11 cellular contexts compared by ENCODE assay signal in genomic region chr2:239240480-239240881, GRCh38.
DNase-seq lines count a peak whose midpoint lies in the region; ATAC-seq and TF ChIP-seq lines count a peak whose summit lies in the region.
"Had no signal": no experiment of that assay in that cellular context is flagged by ENCODE, and none has a peak within 500 bp of the region (broad histone marks: within the 10 kb centered on the region; RNA-seq: fewer than 3 reads in every experiment).

No MANE protein-coding gene starts in this region.

- no peaks in the 10 kb centered on the region for H3K36me3 ChIP-seq in GM23248 (ENCODE audit: low read depth)

- in situ Hi-C loops in GM23248 (cut with MboI): no loop called here

- H2AFZ ChIP-seq in GM23248: no peak overlapping the region

- 67% methylated on average over 13 to 14 of the region's 14 CpGs for WGBS in GM23248 (ENCODE audit: low coverage in 1 of 2, low lambda C conversion rate in 2 of 2, missing lambda C conversion rate in 2 of 2), 2 experiments

- H3K9me2 ChIP-seq in GM23248 (ENCODE audit: insufficient read depth): no peaks in the 10 kb centered on the region

- H3K27me3 Mint-ChIP-seq in T-helper 17 cell (no peaks in the 10 kb centered on the region), glutamatergic neuron (ENCODE audit: unreplicated experiment) (peaks cover 9% of the 10 kb centered on the region)

- H4K20me1 ChIP-seq in GM23248 (ENCODE audit: insufficient read depth): no peaks in the 10 kb centered on the region

- no peak overlapping the region for H3K4me2 ChIP-seq in GM23248 (ENCODE audit: unreplicated experiment)

- no peaks in the 10 kb centered on the region for H3K36me3 Mint-ChIP-seq in T-helper 17 cell (ENCODE audit: low read depth)
- no peaks in the 10 kb centered on the region for H3K36me3 Mint-ChIP-seq in glutamatergic neuron (ENCODE audit: unreplicated experiment)

- DNase-seq in COLO668 (lab: John Stamatoyannopoulos, UW; ENCODE audit: unreplicated experiment): peak; percentile 31
- DNase-seq in T-helper 17 cell: no peak
- no peak for DNase-seq in glutamatergic neuron
- DNase-seq in nucleus accumbens (lab: John Stamatoyannopoulos, UW): peak in 43 of 56 donors; percentile 35 to 85 (median 66)
- DNase-seq in mucosa of gallbladder (ENCODE audit: low spot score): no peak
- no peak for DNase-seq in GM23248
- DNase-seq in UCSD-AML1 (lab: John Stamatoyannopoulos, UW; ENCODE audit: unreplicated experiment): no peak
- DNase-seq: activated T-cell treated with anti-CD3 and anti-CD28 coated beads, Interleukin-2, amount 50 U/mL, for 48 hours; NCI-H187 treated with DMSO at 0.1 percent for 48 hours; stimulated activated CD4-positive, alpha-beta T cell treated with anti-CD3 and anti-CD28 coated beads, Interleukin-15, amount 100 ng/mL, for 24 hours had no signal

- no peak overlapping the region for H3K27ac ChIP-seq in GM23248

- H3K27me3 ChIP-seq in GM23248 (replicated peaks; ENCODE audit: insufficient read depth): no peaks in the 10 kb centered on the region

- H3K9me3 ChIP-seq in T-helper 17 cell (ENCODE audit: control insufficient read depth, low read length, poor library complexity, severe bottlenecking) (no peaks in the 10 kb centered on the region), GM23248 (ENCODE audit: low read depth) (no peaks in the 10 kb centered on the region)

- H3K27ac Mint-ChIP-seq in T-helper 17 cell (peak overlapping the region; percentile 56), glutamatergic neuron (ENCODE audit: unreplicated experiment) (peak overlapping the region; percentile 97)

- ATAC-seq in T-helper 17 cell: no peak
- no peak for ATAC-seq in HG02981 (IDR thresholded peaks at IDR 0.05; ENCODE audit: unreplicated experiment)

- peaks cover 47% of the 10 kb centered on the region for H3K4me1 Mint-ChIP-seq in T-helper 17 cell
- H3K4me1 Mint-ChIP-seq in glutamatergic neuron (ENCODE audit: low read depth, unreplicated experiment): peaks cover 70% of the 10 kb centered on the region

- H3F3A ChIP-seq in GM23248 (ENCODE audit: insufficient read depth): no peaks in the 10 kb centered on the region

- H3K4me1 ChIP-seq in GM23248 (ENCODE audit: insufficient read depth): no peaks in the 10 kb centered on the region

- H3K9me3 Mint-ChIP-seq in glutamatergic neuron (ENCODE audit: unreplicated experiment): peaks cover 22% of the 10 kb centered on the region

- H3K4me3 Mint-ChIP-seq in T-helper 17 cell (no peak overlapping the region), glutamatergic neuron (ENCODE audit: unreplicated experiment) (peak overlapping the region; percentile 57)

- TF ChIP-seq CTCF in glutamatergic neuron (IDR thresholded peaks at IDR 0.05; ENCODE audit: partially characterized antibody, unreplicated experiment): no peak

- no peaks in the 10 kb centered on the region for H3K79me2 ChIP-seq in GM23248 (ENCODE audit: insufficient read depth)

- H3K4me3 ChIP-seq in GM23248: no peak overlapping the region

- no peak overlapping the region for H3K9ac ChIP-seq in GM23248

Comparison
In these comparisons a context has a peak if more than half of its experiments do, and no peak if none do; other contexts are left out.
1. DNase-seq: peak in COLO668 (single experiment) and nucleus accumbens (43 of 56); none in T-helper 17 cell (0 of 3), glutamatergic neuron (single experiment), mucosa of gallbladder (single experiment), GM23248 (single experiment) and UCSD-AML1 (single experiment).